In the genomic region with DNA sequence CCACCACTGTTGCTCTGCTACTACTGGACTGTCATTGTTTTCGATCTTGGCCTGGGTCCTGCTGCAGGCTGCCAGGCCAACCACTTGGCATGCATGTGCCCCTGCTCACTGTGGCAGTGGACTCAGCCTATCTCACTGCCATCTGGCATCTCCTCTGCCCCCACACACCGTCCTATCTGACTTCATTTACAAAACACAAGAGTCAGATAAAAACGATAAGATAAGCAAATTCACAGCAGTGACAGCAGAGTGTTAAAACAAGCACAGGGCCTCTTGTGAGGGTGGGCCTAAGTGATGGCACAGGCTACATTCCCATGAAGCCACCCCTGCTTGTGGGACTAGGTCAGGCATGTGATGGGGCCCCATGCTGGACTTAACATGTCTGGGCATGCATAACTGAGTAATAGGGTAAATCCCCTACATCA, we compare ENCODE assay signal across 13 cellular contexts.
DNase-seq lines count a peak whose midpoint lies in the region; ATAC-seq and TF ChIP-seq lines count a peak whose summit lies in the region.
"Had no signal": no experiment of that assay in that cellular context is flagged by ENCODE, and none has a peak within 500 bp of the region (broad histone marks: within the 10 kb centered on the region; RNA-seq: fewer than 3 reads in every experiment).

No MANE protein-coding gene starts in this region.

- ATAC-seq in left lobe of liver (peak; percentile 96), HG03571 (IDR thresholded peaks at IDR 0.05; ENCODE audit: unreplicated experiment) (no peak)
- ATAC-seq: stimulated activated memory B cell treated with anti-CD40 and anti-IgM and Interleukin-4, amounts not matched to agents 10 μg/mL and 1 μg/mL and 100 μg/mL, for 72 hours had no signal

- DNase-seq in C1 segment of cervical spinal cord (lab: John Stamatoyannopoulos, UW) (peak in 13 of 14 donors; percentile 15 to 97 (median 64)), HFF-Myc (ENCODE audit: extremely low read depth, low read depth) (peak; percentile 7), cerebellar nuclear complex (lab: John Stamatoyannopoulos, UW) (peak; percentile 74 to 92), left lobe of liver (ENCODE audit: low spot score) (peak; percentile 52), ureter (ENCODE audit: low spot score) (no peak), HK-2 (ENCODE audit: unreplicated experiment) (no peak), mesenteric fat pad (ENCODE audit: low spot score) (no peak)
- DNase-seq: activated B cell treated with CpG ODN at 0.5 μM for 24 hours; activated T-cell treated with anti-CD3 and anti-CD28 coated beads, Interleukin-2, amount 50 U/mL, for 48 hours; NCI-H774; stimulated activated CD4-positive, alpha-beta T cell treated with anti-CD3 and anti-CD28 coated beads, Interleukin-2, amount 100 ng/mL, for 24 hours had no signal

- no peak for TF ChIP-seq CTCF in HFF-Myc (IDR thresholded peaks at IDR 0.05; ENCODE audit: low read depth, low read length, missing control alignments)

- H3K4me3 ChIP-seq in HFF-Myc (replicated peaks; ENCODE audit: low read depth, low read length): no peak overlapping the region

Comparison
In these comparisons a context has a peak if more than half of its experiments do, and no peak if none do; other contexts are left out.
1. DNase-seq: peak in C1 segment of cervical spinal cord (13 of 14), HFF-Myc (single experiment), cerebellar nuclear complex (2 of 2) and left lobe of liver (single experiment); none in ureter (single experiment), HK-2 (single experiment) and mesenteric fat pad (single experiment).